In the genomic region with DNA sequence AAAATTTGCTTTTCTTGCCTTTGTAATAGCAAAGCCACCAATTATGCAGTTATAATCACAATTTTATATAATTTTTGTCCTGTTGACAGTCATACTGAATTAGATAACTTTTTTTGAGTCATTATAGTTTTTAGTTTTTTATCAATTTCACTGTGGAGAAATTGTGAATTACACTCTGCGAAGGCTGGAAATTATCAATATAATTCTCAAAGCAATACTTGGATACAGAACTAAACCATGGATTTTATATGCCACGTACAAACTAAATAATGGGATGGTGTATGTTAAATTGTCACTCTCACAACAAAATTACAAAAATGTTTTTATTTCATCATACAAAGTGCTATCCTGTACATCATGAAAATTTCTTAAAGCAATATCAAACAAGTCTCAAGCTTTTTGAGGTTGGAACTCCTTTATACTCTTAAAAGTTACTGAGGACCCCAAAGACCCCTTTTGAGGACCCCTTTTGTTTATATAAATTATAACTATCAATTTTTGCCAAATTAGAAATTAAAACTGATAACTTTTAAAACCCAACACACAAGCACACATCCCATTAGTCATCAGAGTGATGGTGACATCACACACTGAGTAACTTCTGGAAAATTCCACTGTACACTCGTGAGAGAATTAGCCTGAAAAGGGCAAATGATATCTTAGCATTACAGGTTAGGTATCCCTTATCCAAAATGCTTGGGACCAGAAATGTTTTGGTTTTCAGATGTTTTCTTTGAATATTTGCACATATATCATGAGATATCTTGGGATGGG, we compare ENCODE assay signal across 1 cellular context.
TF ChIP-seq lines count a peak whose summit lies in the region.

No MANE protein-coding gene starts in this region.

TF ChIP-seq in IMR-90, 13 proteins besides CTCF, POLR2A, EP300 and RAD21 (continued from another document):
- TF ChIP-seq ELK1 (IDR thresholded peaks at IDR 0.05; ENCODE audit: borderline replicate concordance, low read depth, low read length) (no peak), CHD1 (IDR thresholded peaks at IDR 0.05; ENCODE audit: low read depth, low read length) (no peak)
